Comparison of ENCODE assay signal across 7 cellular contexts in genomic region chr6:41723178-41723935, GRCh38. TPM values are rescaled to one million over a fixed set of nuclear protein-coding genes. Genes with fewer than 3 reads are reported as not detected.
DNase-seq lines count a peak whose midpoint lies in the region; ATAC-seq and TF ChIP-seq lines count a peak whose summit lies in the region.

No MANE protein-coding gene starts in this region.

- no peaks in the 10 kb centered on the region for H3K36me3 ChIP-seq in upper lobe of right lung

- H3K4me3 ChIP-seq in lower leg skin (ENCODE audit: low read depth, poor library complexity, severe bottlenecking) (no peak overlapping the region), upper lobe of right lung (no peak overlapping the region)

- peaks cover 21% of the 10 kb centered on the region for H3K4me1 Mint-ChIP-seq in central memory CD8-positive, alpha-beta T cell

- no peaks in the 10 kb centered on the region for H3K9me3 ChIP-seq in upper lobe of right lung

- no peaks in the 10 kb centered on the region for H3K9me3 Mint-ChIP-seq in central memory CD8-positive, alpha-beta T cell

- H3K27me3 Mint-ChIP-seq in central memory CD8-positive, alpha-beta T cell = no peaks in the 10 kb centered on the region

- H3K27me3 ChIP-seq in upper lobe of right lung = no peaks in the 10 kb centered on the region

- H3K27ac ChIP-seq in upper lobe of right lung = peak overlapping the region; percentile 77

- WGBS in lower leg skin, 2 donors = 36 to 45% methylated on average over 15 to 20 of the region's 23 CpGs

- peak overlapping the region; percentile 65 for H3K27ac Mint-ChIP-seq in central memory CD8-positive, alpha-beta T cell (ENCODE audit: low read depth)

- TF ChIP-seq CTCF in lower leg skin (IDR thresholded peaks at IDR 0.05) (no peak), upper lobe of right lung (IDR thresholded peaks at IDR 0.05) (no peak)

- H3K4me3 Mint-ChIP-seq in central memory CD8-positive, alpha-beta T cell = peak overlapping the region; percentile 30

- peak; percentile 58 for TF ChIP-seq POLR2A in GM18526 (IDR thresholded peaks at IDR 0.05; ENCODE audit: extremely low read depth, insufficient read length)
- TF ChIP-seq POLR2A in lower leg skin (IDR thresholded peaks at IDR 0.05) = no peak

- peak; percentile 16 for DNase-seq in NCI-H82 treated with DMSO at 0.1 percent for 48 hours (lab: John Stamatoyannopoulos, UW; ENCODE audit: unreplicated experiment)
- no peak for DNase-seq in central memory CD8-positive, alpha-beta T cell (ENCODE audit: low spot score in 2 of 2)
- peak; percentile 78 to 96 for DNase-seq in lower leg skin (ENCODE audit: low spot score in 2 of 2)
- DNase-seq in upper lobe of right lung = peak; percentile 93
- no peak for DNase-seq in activated CD4-positive, alpha-beta T cell treated with anti-CD3 and anti-CD28 coated beads, Interleukin-2, amount 50 U/mL, for 4 hours

- no peaks in the 10 kb centered on the region for H3K36me3 Mint-ChIP-seq in central memory CD8-positive, alpha-beta T cell (ENCODE audit: insufficient read depth)

- ATAC-seq in HG02884 (IDR thresholded peaks at IDR 0.05; ENCODE audit: unreplicated experiment) = peak; percentile 75
- ATAC-seq in central memory CD8-positive, alpha-beta T cell (replicated peaks; ENCODE audit: extremely low read depth, poor library complexity, severe bottlenecking) = peak; percentile 43
- ATAC-seq in upper lobe of right lung = peak; percentile 94

- H3K4me1 ChIP-seq in upper lobe of right lung = peaks cover 41% of the 10 kb centered on the region

- intact Hi-C loops in lower leg skin (cut with DNase I; ENCODE audit: low total_unique reads) = no loop called here
- intact Hi-C loops in upper lobe of right lung (cut with DNase I) = no loop called here

RNA-seq across cellular contexts. Expression of gene TFEB, which starts 12.1 kb away (rescaled TPM):
- 10 to 100 TPM; 20.2 to 38.3 (median 26.0) TPM for total RNA-seq in lower leg skin
- 40.3 TPM for total RNA-seq in upper lobe of right lung

RNA-seq across cellular contexts. Expression of gene PGC, which starts 23.8 kb away (rescaled TPM):
- total RNA-seq in lower leg skin (under 1 TPM in 1 of 4 donors, not detected in 3; 0.42 TPM), upper lobe of right lung (1,050 TPM)

RNA-seq across cellular contexts. Expression of gene FRS3, which starts 56.3 kb away (rescaled TPM):
- total RNA-seq in lower leg skin (1 to 10 TPM in 3 of 4 donors, under 1 TPM in 1; 0.79 to 4.2 (median 2.4) TPM), upper lobe of right lung (8.5 TPM)

RNA-seq across cellular contexts. Expression of gene PRICKLE4, which starts 57.2 kb away (rescaled TPM):
- total RNA-seq in lower leg skin = 1 to 10 TPM; 3.2 to 5.0 (median 3.9) TPM
- total RNA-seq in upper lobe of right lung = 14.2 TPM

Comparison
In these comparisons a context has a peak if more than half of its experiments do, and no peak if none do; other contexts are left out.
1. ATAC-seq: peak in every context shown above with its lines; median percentile 94 in upper lobe of right lung; 75 in HG02884; 43 in central memory CD8-positive, alpha-beta T cell.
2. DNase-seq: peak in NCI-H82 treated with DMSO at 0.1 percent for 48 hours (single experiment), lower leg skin (2 of 2) and upper lobe of right lung (single experiment); none in central memory CD8-positive, alpha-beta T cell (0 of 2) and activated CD4-positive, alpha-beta T cell treated with anti-CD3 and anti-CD28 coated beads, Interleukin-2, amount 50 U/mL, for 4 hours (0 of 2).
3. RNA of gene PGC, which starts 23.8 kb away (total RNA-seq): 1,050 TPM in upper lobe of right lung (single experiment); 0.42 TPM in lower leg skin; every median in the first group is over 100 times any median in the second.